In the genomic region with DNA sequence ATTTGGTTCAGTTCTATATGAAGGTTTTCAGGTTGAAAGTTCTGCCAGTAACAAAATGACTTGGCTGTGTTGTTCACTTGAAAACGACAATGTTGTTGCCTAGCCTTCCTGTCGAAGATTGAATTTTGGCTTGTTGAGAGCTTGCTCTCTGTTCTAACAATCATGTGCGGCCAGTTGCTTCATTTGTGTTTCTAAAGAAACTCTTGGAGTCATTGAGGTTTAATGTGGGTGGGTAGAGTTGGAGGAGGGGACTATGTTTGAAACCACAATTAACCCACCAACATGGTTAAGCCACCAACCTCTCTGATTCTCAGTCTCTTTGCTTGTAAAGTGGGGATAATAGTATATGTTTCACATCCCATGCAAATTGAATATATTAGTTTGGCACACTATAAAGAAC, we compare ENCODE assay signal across 27 cellular contexts.
A peak's percentile ranks its signal among the peaks of the same experiment; 100 is the strongest.
DNase-seq lines count a peak whose midpoint lies in the region; ATAC-seq and TF ChIP-seq lines count a peak whose summit lies in the region.
"Had no signal": no experiment of that assay in that cellular context is flagged by ENCODE, and none has a peak within 500 bp of the region (broad histone marks: within the 10 kb centered on the region; RNA-seq: fewer than 3 reads in every experiment).

No MANE protein-coding gene starts in this region.

- no peak overlapping the region for H2BK5ac ChIP-seq in H9 (ENCODE audit: insufficient read length, low read length)

- no peaks in the 10 kb centered on the region for H3F3A ChIP-seq in smooth muscle cell (ENCODE audit: low read depth)

- no peaks in the 10 kb centered on the region for H3K27me3 Mint-ChIP-seq in H9 (ENCODE audit: low read depth)
- H3K27me3 Mint-ChIP-seq: activated CD4-positive, alpha-beta T cell treated with anti-CD3 and anti-CD28 coated beads, Interleukin-2, amount 10 ng/mL, durations not matched to agents 7 days and 5 days; CD4-positive, alpha-beta memory T cell had no signal

- H3K56ac ChIP-seq in H9 (ENCODE audit: insufficient read length, low read depth, low read length) = no peak overlapping the region

- H2AK5ac ChIP-seq in H9 (ENCODE audit: insufficient read length, low read length) = no peak overlapping the region

- H3K9ac ChIP-seq in H9 (ENCODE audit: extremely low read depth, insufficient read length, low read length) (no peak overlapping the region), iPS-20b (ENCODE audit: low read depth, low read length) (peak overlapping the region; percentile 30; the same call in 1 of the 2 replicates), smooth muscle cell (ENCODE audit: low read depth) (no peak overlapping the region)
- H3K9ac ChIP-seq: SK-N-SH had no signal

- H3K4me1 ChIP-seq in H9 (ENCODE audit: insufficient read depth, low read length) (peaks cover 12% of the 10 kb centered on the region; the same call in 1 of the 2 replicates), iPS-20b (ENCODE audit: insufficient read depth, low read length) (peaks cover 22% of the 10 kb centered on the region), smooth muscle cell (ENCODE audit: low read depth) (peaks cover 4% of the 10 kb centered on the region)
- H3K4me1 ChIP-seq: body of pancreas, suprapubic skin had no signal

- no peak overlapping the region for H4K5ac ChIP-seq in H9 (ENCODE audit: insufficient read length, low read depth, low read length)

- no peak overlapping the region for H2BK15ac ChIP-seq in H9 (ENCODE audit: low read depth, low read length)

- H3K18ac ChIP-seq in H9 (ENCODE audit: insufficient read length, low read depth, low read length) = no peak overlapping the region

- H3K79me1 ChIP-seq in H9 (ENCODE audit: insufficient read depth, low read depth, low read length, poor library complexity, severe bottlenecking) = no peaks in the 10 kb centered on the region

- peaks cover 0 to 4% of the 10 kb centered on the region in 2 experiments; a peak in 1 of 5 replicates for H3K9me3 Mint-ChIP-seq in H9
- H3K9me3 Mint-ChIP-seq: neural crest cell had no signal

- no peak overlapping the region for H2AFZ ChIP-seq in H9 (ENCODE audit: low read length)
- H2AFZ ChIP-seq in smooth muscle cell (ENCODE audit: low read depth) = no peak overlapping the region

- peak overlapping the region; percentile 30 for H3K4me2 ChIP-seq in H9 (ENCODE audit: insufficient read depth, insufficient read length, low read length)
- H3K4me2 ChIP-seq in smooth muscle cell = peak overlapping the region; percentile 32
- H3K4me2 ChIP-seq: SK-N-SH had no signal

- H3K9me3 ChIP-seq in H9 (ENCODE audit: control insufficient read depth, low read depth, low read length) (no peaks in the 10 kb centered on the region), iPS-20b (ENCODE audit: insufficient read depth, low read depth, low read length) (no peaks in the 10 kb centered on the region), smooth muscle cell (replicated peaks; ENCODE audit: low read depth) (no peaks in the 10 kb centered on the region)
- H3K9me3 ChIP-seq: body of pancreas, gastroesophageal sphincter, SK-N-SH, suprapubic skin, vagina had no signal

- TF ChIP-seq CTCF in H9 (conservative IDR thresholded peaks at IDR 0.05) (no peak), smooth muscle cell (IDR thresholded peaks at IDR 0.05; ENCODE audit: borderline replicate concordance, insufficient read depth, poor library complexity, severe bottlenecking) (no peak)

- no peak overlapping the region for H4K91ac ChIP-seq in H9 (ENCODE audit: insufficient read length, low read depth, low read length)

- no CpG with 5 or more reads among the region's 3 CpGs for WGBS in H9 (ENCODE audit: extremely low coverage, insufficient read length, low lambda C conversion rate)
- WGBS in smooth muscle cell (ENCODE audit: low lambda C conversion rate) = 50% methylated on average over 3 of the region's 3 CpGs

- H3K23ac ChIP-seq in H9 (ENCODE audit: insufficient read length, low read depth, low read length) = no peak overlapping the region

- peak overlapping the region in 1 of 2 experiments; percentile 33; a peak in 1 of 5 replicates for H3K4me3 Mint-ChIP-seq in H9
- H3K4me3 Mint-ChIP-seq: activated CD4-positive, alpha-beta T cell treated with anti-CD3 and anti-CD28 coated beads, Interleukin-2, amount 10 ng/mL, durations not matched to agents 7 days and 5 days; CD4-positive, alpha-beta memory T cell; neural crest cell; stimulated activated effector memory CD8-positive, alpha-beta T cell treated with anti-CD3 and anti-CD28 coated beads, Interleukin-12 subunit alpha, Interleukin-12 subunit beta, amount 100 ng/mL, for 72 hours had no signal

- H3K27ac ChIP-seq in H9 (ENCODE audit: insufficient read length, low read depth, low read length) (no peak overlapping the region), iPS-20b (ENCODE audit: low read length) (peak overlapping the region; percentile 23), smooth muscle cell (ENCODE audit: low read depth) (peak overlapping the region; percentile 50)
- H3K27ac ChIP-seq: body of pancreas, gastroesophageal sphincter, suprapubic skin, vagina, VCaP had no signal

- no peak overlapping the region for H2BK12ac ChIP-seq in H9 (ENCODE audit: insufficient read length, low read depth, low read length)

- no peak overlapping the region for H3K14ac ChIP-seq in H9 (ENCODE audit: insufficient read depth, low read length)

- peaks cover 3 to 6% (median 4%) of the 10 kb centered on the region in 3 experiments; a peak in 4 of 7 replicates for H3K36me3 Mint-ChIP-seq in H9 (ENCODE audit: insufficient read depth in 1 of 3, low read depth in 3 of 3)
- H3K36me3 Mint-ChIP-seq: CD4-positive, alpha-beta memory T cell; stimulated activated effector memory CD8-positive, alpha-beta T cell treated with anti-CD3 and anti-CD28 coated beads, Interleukin-12 subunit alpha, Interleukin-12 subunit beta, amount 100 ng/mL, for 72 hours had no signal

- H3K4me3 ChIP-seq in iPS-20b (ENCODE audit: low read length) (peak overlapping the region; percentile 43; the same call in 1 of the 2 replicates), smooth muscle cell (no peak overlapping the region)
- H3K4me3 ChIP-seq: body of pancreas, gastroesophageal sphincter, suprapubic skin, vagina had no signal

- H3K36me3 ChIP-seq in iPS-20b (ENCODE audit: insufficient read depth, low read depth, low read length) (no peaks in the 10 kb centered on the region), smooth muscle cell (ENCODE audit: low read depth) (no peaks in the 10 kb centered on the region)
- H3K36me3 ChIP-seq: gastroesophageal sphincter, suprapubic skin, vagina had no signal

- DNase-seq in H9 = no peak
- DNase-seq in amniotic epithelial cell (ENCODE audit: low read depth) = peak; percentile 6
- no peak for DNase-seq in smooth muscle cell (lab: John Stamatoyannopoulos, UW; ENCODE audit: unreplicated experiment)
- DNase-seq in NK-92 treated with Interleukin-12 subunit alpha and Interleukin-12 subunit beta, amount 100 ng/mL, for 24 hours (lab: John Stamatoyannopoulos, UW) = no peak
- DNase-seq: activated CD4-positive, alpha-beta T cell treated with anti-CD3 and anti-CD28 coated beads, Interleukin-2, amount 10 ng/mL, durations not matched to agents 7 days and 5 days; body of pancreas; CD4-positive, alpha-beta memory T cell; effector CD4-positive, alpha-beta T cell; erythroblast; left colon; NCI-H1092; NCI-H2029 treated with DMSO at 0.1 percent for 48 hours; NCI-H446 treated with DMSO at 0.1 percent for 48 hours; RPMI8226; SK-N-SH; stimulated activated CD4-positive, alpha-beta T cell treated with anti-CD3 and anti-CD28 coated beads, Interleukin-2, amount 100 ng/mL, for 24 hours had no signal

- H3K27ac Mint-ChIP-seq in H9 = peak overlapping the region; percentile 7 to 95 (median 93); a peak in 5 of 7 replicates
- H3K27ac Mint-ChIP-seq: activated CD4-positive, alpha-beta T cell treated with anti-CD3 and anti-CD28 coated beads, Interleukin-2, amount 10 ng/mL, durations not matched to agents 7 days and 5 days; CD4-positive, alpha-beta memory T cell; stimulated activated effector memory CD8-positive, alpha-beta T cell treated with anti-CD3 and anti-CD28 coated beads, Interleukin-12 subunit alpha, Interleukin-12 subunit beta, amount 100 ng/mL, for 72 hours had no signal

- H3K27me3 ChIP-seq in H9 (ENCODE audit: insufficient read depth, low read length) (no peaks in the 10 kb centered on the region), iPS-20b (ENCODE audit: insufficient read depth, low read length) (no peaks in the 10 kb centered on the region), smooth muscle cell (ENCODE audit: low read depth) (no peaks in the 10 kb centered on the region)
- H3K27me3 ChIP-seq: body of pancreas, gastroesophageal sphincter, suprapubic skin, vagina had no signal

- H4K8ac ChIP-seq in H9 (replicated peaks; ENCODE audit: insufficient read length, low read depth, low read length) = no peak overlapping the region

- no peak overlapping the region for H2BK120ac ChIP-seq in H9 (ENCODE audit: low read depth, low read length, poor library complexity, severe bottlenecking)

- peaks cover 30 to 33% of the 10 kb centered on the region in 2 experiments for H3K4me1 Mint-ChIP-seq in H9
- H3K4me1 Mint-ChIP-seq: activated CD4-positive, alpha-beta T cell treated with anti-CD3 and anti-CD28 coated beads, Interleukin-2, amount 10 ng/mL, durations not matched to agents 7 days and 5 days; CD4-positive, alpha-beta memory T cell; stimulated activated effector memory CD8-positive, alpha-beta T cell treated with anti-CD3 and anti-CD28 coated beads, Interleukin-12 subunit alpha, Interleukin-12 subunit beta, amount 100 ng/mL, for 72 hours had no signal

- H3K23me2 ChIP-seq in H9 (ENCODE audit: insufficient read length, low read depth, low read length, poor library complexity, severe bottlenecking) = no peaks in the 10 kb centered on the region

- H3T11ph ChIP-seq in H9 (ENCODE audit: low read length) = no peak overlapping the region

- no peak overlapping the region for H3K4ac ChIP-seq in H9 (ENCODE audit: low read depth, low read length)

- no peak overlapping the region for H2BK20ac ChIP-seq in H9 (ENCODE audit: low read depth, low read length, poor library complexity, severe bottlenecking)

- H3K79me2 ChIP-seq in H9 (ENCODE audit: insufficient read depth, low read length) = no peaks in the 10 kb centered on the region
- peaks cover 12% of the 10 kb centered on the region for H3K79me2 ChIP-seq in smooth muscle cell (ENCODE audit: low read depth)

- H4K20me1 ChIP-seq in H9 (ENCODE audit: control insufficient read depth, insufficient read depth, insufficient read length) (no peaks in the 10 kb centered on the region), smooth muscle cell (ENCODE audit: low read depth) (peaks cover 83% of the 10 kb centered on the region)

- ATAC-seq in GM18511 (IDR thresholded peaks at IDR 0.05; ENCODE audit: unreplicated experiment) (no peak), HG03571 (IDR thresholded peaks at IDR 0.05; ENCODE audit: unreplicated experiment) (no peak)
- ATAC-seq: activated naive CD4-positive, alpha-beta T cell treated with anti-CD3 and anti-CD28 coated beads, Interleukin-2, amount 50 U/mL, for 72 hours; body of pancreas; gastroesophageal sphincter; HepG2; left colon; stimulated activated effector memory CD8-positive, alpha-beta T cell treated with anti-CD3 and anti-CD28 coated beads, Interleukin-12 subunit alpha, Interleukin-12 subunit beta, amount 100 ng/mL, for 72 hours had no signal
